20 cellular contexts compared by ENCODE assay signal in the genomic region with DNA sequence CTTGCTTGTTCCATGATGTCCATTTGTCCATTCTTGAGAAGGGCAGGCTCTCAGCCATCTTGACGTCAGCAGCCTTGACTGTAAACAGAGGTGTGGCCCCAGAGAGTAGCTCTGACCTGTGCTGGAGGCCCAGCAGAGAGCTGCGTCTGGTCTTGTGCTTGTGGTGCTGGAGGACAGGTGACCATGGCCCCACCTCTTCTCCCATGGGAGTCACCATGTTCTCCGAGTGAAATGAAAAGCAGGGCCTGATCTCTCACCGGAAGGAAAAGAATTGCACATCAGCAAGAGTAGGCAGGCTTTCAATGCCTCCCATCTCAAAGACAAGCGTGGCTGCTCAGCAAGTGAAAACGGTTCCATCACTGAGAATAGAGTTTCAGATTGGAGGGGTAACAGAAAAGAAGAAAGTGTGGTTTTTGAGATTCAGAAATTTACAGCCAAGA. TPM values are rescaled to one million over a fixed set of nuclear protein-coding genes. Genes with fewer than 3 reads are reported as not detected.
DNase-seq lines count a peak whose midpoint lies in the region; ATAC-seq and TF ChIP-seq lines count a peak whose summit lies in the region.
"Had no signal": no experiment of that assay in that cellular context is flagged by ENCODE, and none has a peak within 500 bp of the region (broad histone marks: within the 10 kb centered on the region; RNA-seq: fewer than 3 reads in every experiment).

No MANE protein-coding gene starts in this region.

- H3K9me2 ChIP-seq in hepatocyte (replicated peaks; ENCODE audit: insufficient read depth), result no peaks in the 10 kb centered on the region
- H3K9me2 ChIP-seq in PC-9 (ENCODE audit: insufficient read depth), result no peaks in the 10 kb centered on the region

- CTCF ChIA-PET in PC-9 (lab: Charles Lee), result interaction anchor here (0.6 kb wide), 1 partner anchor 579 kb away, joined by 3 read pairs; no protein-coding TSS in a partner anchor
- CTCF ChIA-PET in CD8-positive, alpha-beta memory T cell (lab: Charles Lee), result no interaction called here

- BruUV-seq in PC-9 (replicated peaks; lab: Mats Ljungman, UMichigan), result no TSS peak

- peak; percentile 24 for DNase-seq in DMS153 treated with DMSO at 0.1 percent for 48 hours (lab: John Stamatoyannopoulos, UW; ENCODE audit: unreplicated experiment)
- DNase-seq in NCI-H460 (ENCODE audit: extremely low read depth, low read depth), result peak; percentile 36
- peak; percentile 43 for DNase-seq in hepatocyte (ENCODE audit: low spot score)
- no peak for DNase-seq in head of caudate nucleus
- no peak for DNase-seq in PC-9
- DNase-seq in CD8-positive, alpha-beta memory T cell, result no peak
- DNase-seq in activated T-cell treated with anti-CD3 and anti-CD28 coated beads, Interleukin-2, amount 50 U/mL, for 4 hours, result no peak
- DNase-seq: activated CD4-positive, alpha-beta memory T cell treated with anti-CD3 and anti-CD28 coated beads for 36 hours; GF-D8; HCEC 1CT; KG1; kidney; NCI-H1092 treated with DMSO at 0.1 percent for 48 hours; NCI-H226; sigmoid colon; stimulated activated CD4-positive, alpha-beta T cell treated with anti-CD3 and anti-CD28 coated beads, Interleukin-1b, Interleukin-23, amount 100 ng/mL, for 48 hours had no signal

- H3K4me3 ChIP-seq in hepatocyte (no peak overlapping the region), PC-9 (no peak overlapping the region)
- no peak overlapping the region for H3K4me3 ChIP-seq in CD8-positive, alpha-beta memory T cell (ENCODE audit: low read length)
- H3K4me3 ChIP-seq: sigmoid colon, suprapubic skin had no signal

- TF ChIP-seq CTCF in hepatocyte (IDR thresholded peaks at IDR 0.05; ENCODE audit: poor library complexity) (no peak), PC-9 (conservative IDR thresholded peaks at IDR 0.05) (no peak)

- peak; percentile 82 for ATAC-seq in HG02870 (IDR thresholded peaks at IDR 0.05; ENCODE audit: unreplicated experiment)
- no peak for ATAC-seq in activated T-cell treated with anti-CD3 and anti-CD28 coated beads, Interleukin-2, amount 50 U/mL, for 4 hours

- H3K36me3 Mint-ChIP-seq in CD8-positive, alpha-beta memory T cell, result no peaks in the 10 kb centered on the region
- H3K36me3 Mint-ChIP-seq in activated T-cell treated with anti-CD3 and anti-CD28 coated beads, Interleukin-2, amount 50 U/mL, for 4 hours (ENCODE audit: insufficient read depth), result no peaks in the 10 kb centered on the region
- H3K36me3 Mint-ChIP-seq: activated CD4-positive, alpha-beta memory T cell treated with anti-CD3 and anti-CD28 coated beads for 36 hours had no signal

- no peak overlapping the region for H3K27ac Mint-ChIP-seq in CD8-positive, alpha-beta memory T cell
- H3K27ac Mint-ChIP-seq: activated CD4-positive, alpha-beta memory T cell treated with anti-CD3 and anti-CD28 coated beads for 36 hours had no signal

- H3K36me3 ChIP-seq in hepatocyte (replicated peaks; ENCODE audit: insufficient read depth, low read depth) (no peaks in the 10 kb centered on the region), PC-9 (ENCODE audit: low read depth) (no peaks in the 10 kb centered on the region)
- no peaks in the 10 kb centered on the region for H3K36me3 ChIP-seq in CD8-positive, alpha-beta memory T cell (ENCODE audit: insufficient read depth, low read length)
- H3K36me3 ChIP-seq: sigmoid colon, suprapubic skin had no signal

- H3F3A ChIP-seq in PC-9 (ENCODE audit: insufficient read depth, low read depth), result no peaks in the 10 kb centered on the region; the same call in 1 of the 2 replicates

- H3K79me2 ChIP-seq in hepatocyte (peaks cover 69% of the 10 kb centered on the region), PC-9 (ENCODE audit: low read depth) (no peaks in the 10 kb centered on the region)

- 84% methylated on average over 6 of the region's 6 CpGs for WGBS in hepatocyte (ENCODE audit: low lambda C conversion rate, missing lambda C conversion rate)

- POLR2A ChIA-PET in PC-9 (lab: Charles Lee; ENCODE audit: unreplicated experiment), result no interaction called here
- POLR2A ChIA-PET in CD8-positive, alpha-beta memory T cell (lab: Charles Lee), result no interaction called here

- H2AFZ ChIP-seq in hepatocyte (no peak overlapping the region), PC-9 (no peak overlapping the region)

- peaks cover 0 to 6% (median 0%) of the 10 kb centered on the region in 5 donors for H3K9me3 Mint-ChIP-seq in CD8-positive, alpha-beta memory T cell
- H3K9me3 Mint-ChIP-seq in activated T-cell treated with anti-CD3 and anti-CD28 coated beads, Interleukin-2, amount 50 U/mL, for 4 hours, result no peaks in the 10 kb centered on the region

- H3K27me3 Mint-ChIP-seq in CD8-positive, alpha-beta memory T cell, result peaks cover 8% of the 10 kb centered on the region in 2 donors
- peaks cover 1% of the 10 kb centered on the region for H3K27me3 Mint-ChIP-seq in activated T-cell treated with anti-CD3 and anti-CD28 coated beads, Interleukin-2, amount 50 U/mL, for 4 hours (ENCODE audit: low read depth)

- H3K9me3 ChIP-seq in hepatocyte (ENCODE audit: low read depth), result no peaks in the 10 kb centered on the region
- no peaks in the 10 kb centered on the region for H3K9me3 ChIP-seq in PC-9 (ENCODE audit: insufficient read depth, low read depth)
- no peaks in the 10 kb centered on the region for H3K9me3 ChIP-seq in CD8-positive, alpha-beta memory T cell (ENCODE audit: low read length)
- H3K9me3 ChIP-seq: sigmoid colon, suprapubic skin had no signal

- H3K4me1 Mint-ChIP-seq in CD8-positive, alpha-beta memory T cell, result no peaks in the 10 kb centered on the region
- no peaks in the 10 kb centered on the region for H3K4me1 Mint-ChIP-seq in activated T-cell treated with anti-CD3 and anti-CD28 coated beads, Interleukin-2, amount 50 U/mL, for 4 hours (ENCODE audit: low read depth)

- no peaks in the 10 kb centered on the region for H3K27me3 ChIP-seq in hepatocyte
- H3K27me3 ChIP-seq in PC-9 (ENCODE audit: insufficient read depth, low read depth), result no peaks in the 10 kb centered on the region
- no peaks in the 10 kb centered on the region for H3K27me3 ChIP-seq in CD8-positive, alpha-beta memory T cell (ENCODE audit: insufficient read depth, low read length, poor library complexity, severe bottlenecking)
- H3K27me3 ChIP-seq: sigmoid colon, suprapubic skin had no signal

- H3K4me1 ChIP-seq in hepatocyte (ENCODE audit: insufficient read depth) (peaks cover 14% of the 10 kb centered on the region), PC-9 (replicated peaks; ENCODE audit: insufficient read depth) (peaks cover 14% of the 10 kb centered on the region)
- no peaks in the 10 kb centered on the region for H3K4me1 ChIP-seq in CD8-positive, alpha-beta memory T cell (ENCODE audit: insufficient read depth, low read length)
- H3K4me1 ChIP-seq: sigmoid colon had no signal

- H3K4me2 ChIP-seq in hepatocyte (no peak overlapping the region), PC-9 (no peak overlapping the region)

- H3K4me3 Mint-ChIP-seq in CD8-positive, alpha-beta memory T cell, result no peak overlapping the region
- no peak overlapping the region for H3K4me3 Mint-ChIP-seq in activated T-cell treated with anti-CD3 and anti-CD28 coated beads, Interleukin-2, amount 50 U/mL, for 4 hours
- H3K4me3 Mint-ChIP-seq: activated CD4-positive, alpha-beta memory T cell treated with anti-CD3 and anti-CD28 coated beads for 36 hours had no signal

- H4K20me1 ChIP-seq in hepatocyte (ENCODE audit: insufficient read depth, poor library complexity, severe bottlenecking), result no peaks in the 10 kb centered on the region
- no peaks in the 10 kb centered on the region for H4K20me1 ChIP-seq in PC-9 (ENCODE audit: insufficient read depth)

- H3K27ac ChIP-seq in hepatocyte (peak overlapping the region; percentile 53), PC-9 (no peak overlapping the region)
- no peak overlapping the region for H3K27ac ChIP-seq in CD8-positive, alpha-beta memory T cell (ENCODE audit: low read depth, low read length)
- H3K27ac ChIP-seq: HL-60, sigmoid colon, suprapubic skin had no signal

- intact Hi-C loops in head of caudate nucleus (cut with DNase I) (no loop called here), PC-9 (cut with micrococcal nuclease; ENCODE audit: unreplicated experiment) (no loop called here)

RNA-seq across cellular contexts. Expression of a gene that starts 11.5 kb away (rescaled TPM):
- 0.52 and 0.54 TPM in 2 replicates for total RNA-seq in NCI-H460 (2014; rRNA removed; shearing (Covaris generic))
- polyA plus RNA-seq in NCI-H460 (2014; cell fraction: nucleus; rRNA removed), result 0.05 and 0.13 TPM in 2 replicates
- total RNA-seq in hepatocyte (154 and 158 TPM in 2 replicates), PC-9 (2021) (0.44 and 0.70 TPM in 2 replicates)
- polyA plus RNA-seq in hepatocyte, result 90.4 and 107 TPM in 2 replicates
- total RNA-seq in CD8-positive, alpha-beta memory T cell, result not detected
- not detected for polyA plus RNA-seq in CD8-positive, alpha-beta memory T cell
- total RNA-seq in activated T-cell treated with anti-CD3 and anti-CD28 coated beads, Interleukin-2, amount 50 U/mL, for 4 hours, result under 1 TPM; 0.08 to 0.19 (median 0.15) TPM
- total RNA-seq: activated CD4-positive, alpha-beta memory T cell treated with anti-CD3 and anti-CD28 coated beads for 36 hours; bronchial epithelial cell had no signal

Comparison
In these comparisons a context has a peak if more than half of its experiments do, and no peak if none do; other contexts are left out.
1. DNase-seq: peak in DMS153 treated with DMSO at 0.1 percent for 48 hours (single experiment), NCI-H460 (single experiment) and hepatocyte (single experiment); none in head of caudate nucleus (0 of 42), PC-9 (0 of 2), CD8-positive, alpha-beta memory T cell (0 of 5) and activated T-cell treated with anti-CD3 and anti-CD28 coated beads, Interleukin-2, amount 50 U/mL, for 4 hours (single experiment).
2. RNA of a gene that starts 11.5 kb away (total RNA-seq): 154 to 158 TPM in hepatocyte; 0.52 to 0.54 TPM in NCI-H460, 0.44 to 0.70 TPM in PC-9, 0.08 to 0.19 TPM in activated T-cell treated with anti-CD3 and anti-CD28 coated beads, Interleukin-2, amount 50 U/mL, for 4 hours and not detected in CD8-positive, alpha-beta memory T cell; every median in the first group is over 10 times any median in the second.